Comparison of ENCODE assay signal across 23 cellular contexts in the genomic region with DNA sequence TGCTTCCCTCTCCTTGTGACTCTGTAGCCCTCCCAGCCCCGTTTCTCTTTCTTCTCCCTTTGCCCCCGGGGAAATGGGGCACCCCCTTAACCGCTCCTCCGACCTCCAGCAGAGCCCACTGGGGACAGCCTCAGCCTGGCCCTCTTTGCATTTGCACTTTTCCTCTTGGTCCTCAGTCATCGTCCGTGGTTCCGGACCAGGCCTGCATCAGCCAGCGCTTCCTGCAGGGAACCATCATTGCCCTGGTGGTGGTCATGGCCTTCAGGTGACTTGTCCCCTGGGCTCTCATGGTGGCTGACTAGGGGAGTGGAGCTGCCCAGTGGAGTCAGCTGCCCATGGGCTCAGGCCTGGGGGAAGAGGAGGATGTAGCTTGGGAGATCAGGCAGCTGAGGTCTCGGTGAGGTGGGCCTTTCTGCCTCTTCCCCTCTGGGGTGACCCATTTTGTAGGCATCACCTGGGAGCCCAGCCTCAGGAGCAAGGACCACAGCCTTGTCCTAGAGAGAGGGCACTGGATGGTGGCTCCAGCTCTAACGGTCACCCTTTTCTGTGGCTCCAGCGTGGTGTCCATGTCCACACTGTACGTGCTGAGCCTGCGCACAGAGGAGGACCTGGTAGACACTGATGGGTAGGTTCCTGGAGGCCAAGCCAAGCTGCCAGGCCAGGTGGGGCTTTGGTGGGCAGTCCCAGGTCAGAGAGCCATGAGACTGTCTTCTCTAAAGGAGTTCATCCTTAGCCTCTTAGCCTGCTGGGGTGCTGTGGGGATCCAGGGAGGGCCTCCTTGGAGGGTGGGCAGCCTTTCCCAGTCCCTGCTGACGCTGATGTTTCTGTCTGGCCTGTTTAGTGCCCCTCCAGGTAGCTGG. TPM values are rescaled to one million over a fixed set of nuclear protein-coding genes. Genes with fewer than 3 reads are reported as not detected.
A peak's percentile ranks its signal among the peaks of the same experiment; 100 is the strongest.
DNase-seq lines count a peak whose midpoint lies in the region; ATAC-seq and TF ChIP-seq lines count a peak whose summit lies in the region.
"Had no signal": no experiment of that assay in that cellular context is flagged by ENCODE, and none has a peak within 500 bp of the region (broad histone marks: within the 10 kb centered on the region; RNA-seq: fewer than 3 reads in every experiment).

No MANE protein-coding gene starts in this region.

- intact Hi-C loops in right cardiac atrium (cut with DNase I) (no loop called here), left ventricle myocardium inferior (cut with micrococcal nuclease) (no loop called here)

- peaks cover 36% of the 10 kb centered on the region for H3K36me3 Mint-ChIP-seq in mesothelial cell of epicardium
- H3K36me3 Mint-ChIP-seq in stimulated activated naive B cell treated with anti-CD40 and anti-IgM and Interleukin-4, amounts not matched to agents 10 μg/mL and 1 μg/mL and 100 μg/mL, for 72 hours, result peaks cover 19 to 32% of the 10 kb centered on the region in 2 donors

- no peaks in the 10 kb centered on the region for H3K27me3 Mint-ChIP-seq in mesothelial cell of epicardium (ENCODE audit: low read depth)
- peaks cover 26 to 31% of the 10 kb centered on the region in 2 donors for H3K27me3 Mint-ChIP-seq in stimulated activated naive B cell treated with anti-CD40 and anti-IgM and Interleukin-4, amounts not matched to agents 10 μg/mL and 1 μg/mL and 100 μg/mL, for 72 hours

- no peak overlapping the region for H3K4me3 Mint-ChIP-seq in mesothelial cell of epicardium
- no peak overlapping the region for H3K4me3 Mint-ChIP-seq in stimulated activated naive B cell treated with anti-CD40 and anti-IgM and Interleukin-4, amounts not matched to agents 10 μg/mL and 1 μg/mL and 100 μg/mL, for 72 hours
- H3K4me3 Mint-ChIP-seq: H9 had no signal

- WGBS in right cardiac atrium, result 89% methylated on average over 14 of the region's 14 CpGs

- POLR2A ChIA-PET in HEK293 (lab: Yijun Ruan, JAX), result interaction anchor here (1.2 kb wide), 3 partner anchors 8 to 27 kb away, joined by 3 to 5 read pairs (median 4); no protein-coding TSS in a partner anchor

- peaks cover 5% of the 10 kb centered on the region for H3K36me3 ChIP-seq in left ventricle myocardium inferior
- H3K36me3 ChIP-seq in HEK293 (ENCODE audit: control insufficient read depth in 2 of 2, insufficient read depth in 1 of 2, low read length in 2 of 2), result peaks cover 0 to 31% of the 10 kb centered on the region in 2 experiments; a peak in 1 of 3 replicates
- H3K36me3 ChIP-seq: BE2C, SJCRH30 had no signal

- H3K4me1 Mint-ChIP-seq in mesothelial cell of epicardium, result peaks cover 16% of the 10 kb centered on the region
- H3K4me1 Mint-ChIP-seq in stimulated activated naive B cell treated with anti-CD40 and anti-IgM and Interleukin-4, amounts not matched to agents 10 μg/mL and 1 μg/mL and 100 μg/mL, for 72 hours, result peaks cover 19 to 27% of the 10 kb centered on the region in 2 donors

- no peaks in the 10 kb centered on the region for H3K9me3 Mint-ChIP-seq in mesothelial cell of epicardium
- no peaks in the 10 kb centered on the region for H3K9me3 Mint-ChIP-seq in stimulated activated naive B cell treated with anti-CD40 and anti-IgM and Interleukin-4, amounts not matched to agents 10 μg/mL and 1 μg/mL and 100 μg/mL, for 72 hours
- H3K9me3 Mint-ChIP-seq: CD4-positive, CD25-positive, alpha-beta regulatory T cell had no signal

- H3K27me3 ChIP-seq in right cardiac atrium (ENCODE audit: control insufficient read depth, insufficient read depth), result no peaks in the 10 kb centered on the region
- no peaks in the 10 kb centered on the region for H3K27me3 ChIP-seq in left ventricle myocardium inferior (ENCODE audit: low read depth)
- H3K27me3 ChIP-seq: BE2C, Peyer's patch, SJCRH30 had no signal

- peak overlapping the region; percentile 77 for H3K27ac Mint-ChIP-seq in mesothelial cell of epicardium
- peak overlapping the region; percentile 74 for H3K27ac Mint-ChIP-seq in stimulated activated naive B cell treated with anti-CD40 and anti-IgM and Interleukin-4, amounts not matched to agents 10 μg/mL and 1 μg/mL and 100 μg/mL, for 72 hours
- H3K27ac Mint-ChIP-seq: CD4-positive, CD25-positive, alpha-beta regulatory T cell had no signal

- CTCF ChIA-PET in HEK293 (lab: Yijun Ruan, JAX), result interaction anchor here (0.8 to 2.9 kb wide), 8 partner anchors 8 to 118 kb away, joined by 3 to 13 read pairs (median 4); no protein-coding TSS in a partner anchor

- H3K27ac ChIP-seq in right cardiac atrium (ENCODE audit: low read length) (no peak overlapping the region), left ventricle myocardium inferior (replicated peaks) (no peak overlapping the region), HEK293 (ENCODE audit: extremely low read depth, low read depth, low read length) (no peak overlapping the region)
- H3K27ac ChIP-seq: HL-60, Peyer's patch, SJCRH30 had no signal

- TF ChIP-seq CTCF in left ventricle myocardium inferior (IDR thresholded peaks at IDR 0.05; ENCODE audit: borderline replicate concordance), result no peak
- no peak for TF ChIP-seq CTCF in HEK293 (tag by site-specific recombination; IDR thresholded peaks at IDR 0.05)
- no peak for TF ChIP-seq CTCF in mesothelial cell of epicardium (IDR thresholded peaks at IDR 0.05; ENCODE audit: unreplicated experiment)

- no peak overlapping the region for H3K4me3 ChIP-seq in right cardiac atrium (ENCODE audit: low read length)
- H3K4me3 ChIP-seq in left ventricle myocardium inferior, result no peak overlapping the region
- H3K4me3 ChIP-seq in HEK293 (ENCODE audit: low read depth, low read length), result no peak overlapping the region
- H3K4me3 ChIP-seq: A549, Peyer's patch, SJCRH30 had no signal

- no peaks in the 10 kb centered on the region for H3K4me1 ChIP-seq in right cardiac atrium (ENCODE audit: control insufficient read depth, insufficient read depth, low read length)
- peaks cover 10% of the 10 kb centered on the region for H3K4me1 ChIP-seq in left ventricle myocardium inferior
- H3K4me1 ChIP-seq in HEK293 (ENCODE audit: control insufficient read depth, insufficient read depth, low read length), result no peaks in the 10 kb centered on the region

- peak in 2 of 3 donors; percentile 16 to 36 for DNase-seq in right cardiac atrium
- no peak for DNase-seq in left ventricle myocardium inferior
- no peak for DNase-seq in mesothelial cell of epicardium (ENCODE audit: low spot score in 2 of 2, unreplicated experiment in 2 of 2)
- no peak for DNase-seq in stimulated activated naive B cell treated with anti-CD40 and anti-IgM and Interleukin-4, amounts not matched to agents 10 μg/mL and 1 μg/mL and 100 μg/mL, for 72 hours
- DNase-seq in HPDE6-E6E7 (ENCODE audit: extremely low spot score), result no peak
- DNase-seq in iPS-NIHi7 (ENCODE audit: extremely low spot score), result no peak
- DNase-seq: BE2C; CD4-positive, CD25-positive, alpha-beta regulatory T cell; EL; GF-D8; H9; Kasumi-1; NCI-H1694; NCI-H2081 treated with DMSO at 0.1 percent for 48 hours; NCI-H446; NCI-H526; Peyer's patch; SJCRH30 had no signal

- H3K9me3 ChIP-seq in right cardiac atrium (ENCODE audit: control insufficient read depth, low read length) (no peaks in the 10 kb centered on the region), left ventricle myocardium inferior (replicated peaks) (no peaks in the 10 kb centered on the region), HEK293 (ENCODE audit: control insufficient read depth, insufficient read depth, low read depth, low read length) (no peaks in the 10 kb centered on the region)
- H3K9me3 ChIP-seq: A549, BE2C, Peyer's patch, SJCRH30 had no signal

- ATAC-seq in right cardiac atrium (no peak), GM18520 (IDR thresholded peaks at IDR 0.05; ENCODE audit: unreplicated experiment) (no peak)
- no peak for ATAC-seq in stimulated activated naive B cell treated with anti-CD40 and anti-IgM and Interleukin-4, amounts not matched to agents 10 μg/mL and 1 μg/mL and 100 μg/mL, for 72 hours (replicated peaks)
- ATAC-seq: A549 had no signal

TF ChIP-seq in HEK293, 187 proteins besides CTCF, POLR2A, EP300 and RAD21 (continues in another document):
- TF ChIP-seq GLIS2 (tag by site-specific recombination; IDR thresholded peaks at IDR 0.05), result peak; percentile 25; the same call in 1 of the 2 replicates
- TF ChIP-seq PRDM4 (tag by site-specific recombination; IDR thresholded peaks at IDR 0.05), result no peak

RNA-seq across cellular contexts. Expression of gene TMEM258, which starts 12.5 kb away (rescaled TPM):
- 100 to 1,000 TPM; 107 to 113 (median 111) TPM for total RNA-seq in right cardiac atrium
- 170 TPM for polyA plus RNA-seq in right cardiac atrium
- 117 TPM for total RNA-seq in left ventricle myocardium inferior
- 139 to 154 TPM (median 148 TPM) in 3 replicates for total RNA-seq in mesothelial cell of epicardium

RNA-seq across cellular contexts. Expression of gene FEN1, which starts 12.8 kb away (rescaled TPM):
- 1 to 10 TPM; 4.6 to 5.4 (median 5.1) TPM for total RNA-seq in right cardiac atrium
- polyA plus RNA-seq in right cardiac atrium, result 4.6 TPM
- total RNA-seq in left ventricle myocardium inferior, result 5.8 TPM
- 19.5 to 20.9 TPM (median 20.3 TPM) in 3 replicates for total RNA-seq in mesothelial cell of epicardium

RNA-seq across cellular contexts. Expression of gene MYRF, which starts 27.5 kb away (rescaled TPM):
- total RNA-seq in right cardiac atrium (1 to 10 TPM in 3 of 4 donors, under 1 TPM in 1; 0.62 to 1.9 (median 1.4) TPM), left ventricle myocardium inferior (0.14 TPM), mesothelial cell of epicardium (401 to 436 TPM (median 428 TPM) in 3 replicates)
- 0.70 TPM for polyA plus RNA-seq in right cardiac atrium

RNA-seq across cellular contexts. Expression of gene FADS1, which starts 36.9 kb away (rescaled TPM):
- total RNA-seq in right cardiac atrium (10 to 100 TPM; 41.3 to 45.7 (median 43.3) TPM), left ventricle myocardium inferior (24.1 TPM), mesothelial cell of epicardium (108 to 115 TPM (median 108 TPM) in 3 replicates)
- polyA plus RNA-seq in right cardiac atrium, result 27.6 TPM
- total RNA-seq: OCI-LY7 had no signal

RNA-seq across cellular contexts. Expression of gene FADS2, which starts 48.2 kb away (rescaled TPM):
- total RNA-seq in right cardiac atrium (10 to 100 TPM; 16.4 to 38.1 (median 31.1) TPM), left ventricle myocardium inferior (25.7 TPM), mesothelial cell of epicardium (317 to 337 TPM (median 324 TPM) in 3 replicates)
- 30.6 TPM for polyA plus RNA-seq in right cardiac atrium

Comparison
In these comparisons a context has a peak if more than half of its experiments do, and no peak if none do; other contexts are left out.
1. DNase-seq: peak in right cardiac atrium (2 of 3); none in left ventricle myocardium inferior (single experiment), mesothelial cell of epicardium (0 of 2), stimulated activated naive B cell treated with anti-CD40 and anti-IgM and Interleukin-4, amounts not matched to agents 10 μg/mL and 1 μg/mL and 100 μg/mL, for 72 hours (single experiment), HPDE6-E6E7 (single experiment) and iPS-NIHi7 (single experiment).
2. RNA of gene MYRF, which starts 27.5 kb away (total RNA-seq): 401 to 436 TPM in mesothelial cell of epicardium; 0.62 to 1.9 TPM in right cardiac atrium and 0.14 TPM in left ventricle myocardium inferior (single experiment); every median in the first group is over 100 times any median in the second.